Comparison of ENCODE assay signal across 1 cellular context in the genomic region with DNA sequence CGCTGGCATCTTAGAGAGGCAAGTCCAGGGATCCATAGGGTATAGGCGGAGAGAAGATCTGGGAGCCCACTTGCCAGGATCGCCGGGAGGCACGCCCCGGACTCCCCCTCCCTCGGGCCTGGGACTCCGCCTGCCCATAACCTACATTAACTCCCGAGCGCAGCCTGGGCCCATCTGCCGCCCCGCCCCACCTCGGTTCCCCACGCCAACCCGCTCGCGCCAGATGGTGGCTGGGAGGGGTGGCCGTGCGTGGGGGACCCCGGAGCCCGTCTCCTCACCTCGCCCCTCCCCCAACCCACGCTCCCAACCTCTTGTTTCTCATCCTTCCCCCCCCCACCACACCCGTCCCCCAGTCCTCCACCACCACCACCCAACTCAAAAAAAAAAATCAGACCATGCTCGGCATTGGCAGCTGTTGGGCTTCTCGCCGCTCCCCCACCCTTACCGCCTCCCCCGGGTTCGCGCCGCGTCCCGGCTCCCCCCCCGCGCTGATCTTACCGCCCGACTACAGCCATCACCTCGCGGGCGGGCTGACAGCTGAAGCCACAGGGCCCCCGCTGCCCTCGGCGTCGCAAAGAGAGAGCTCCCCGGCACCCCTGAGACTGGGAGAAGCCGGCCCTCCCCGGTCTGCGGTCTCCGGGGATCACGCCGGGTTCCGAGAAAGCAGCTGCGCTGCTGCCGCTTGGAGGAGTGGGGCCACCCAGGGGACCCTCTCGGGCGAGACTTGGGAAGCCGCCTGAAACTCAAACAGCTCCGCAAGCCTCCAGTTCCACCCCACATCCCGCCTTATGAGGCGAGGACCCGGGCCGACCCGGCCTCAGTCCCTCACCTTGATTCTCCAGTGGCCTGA.
TF ChIP-seq lines count a peak whose summit lies in the region.

No MANE protein-coding gene starts in this region.

TF ChIP-seq in IMR-90, 13 proteins besides CTCF, POLR2A, EP300 and RAD21:
- no peak for TF ChIP-seq NFE2L2 (IDR thresholded peaks at IDR 0.05; ENCODE audit: low read depth, low read length)
- TF ChIP-seq BHLHE40 (IDR thresholded peaks at IDR 0.05; ENCODE audit: low read depth, low read length), result no peak
- no peak for TF ChIP-seq RFX5 (IDR thresholded peaks at IDR 0.05; ENCODE audit: low read depth, low read length)
- no peak for TF ChIP-seq FOS (IDR thresholded peaks at IDR 0.05; ENCODE audit: low read depth, low read length)
- TF ChIP-seq, protein P1, sequence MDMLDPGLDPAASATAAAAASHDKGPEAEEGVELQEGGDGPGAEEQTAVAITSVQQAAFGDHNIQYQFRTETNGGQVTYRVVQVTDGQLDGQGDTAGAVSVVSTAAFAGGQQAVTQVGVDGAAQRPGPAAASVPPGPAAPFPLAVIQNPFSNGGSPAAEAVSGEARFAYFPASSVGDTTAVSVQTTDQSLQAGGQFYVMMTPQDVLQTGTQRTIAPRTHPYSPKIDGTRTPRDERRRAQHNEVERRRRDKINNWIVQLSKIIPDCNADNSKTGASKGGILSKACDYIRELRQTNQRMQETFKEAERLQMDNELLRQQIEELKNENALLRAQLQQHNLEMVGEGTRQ (IDR thresholded peaks at IDR 0.05; ENCODE audit: low read depth, low read length), result no peak
- TF ChIP-seq CEBPB (IDR thresholded peaks at IDR 0.05; ENCODE audit: low read depth, low read length), result no peak
- TF ChIP-seq RCOR1 (IDR thresholded peaks at IDR 0.05; ENCODE audit: insufficient replicate concordance, low read length), result no peak
- no peak for TF ChIP-seq MXI1 (IDR thresholded peaks at IDR 0.05; ENCODE audit: borderline replicate concordance, low read depth, low read length)
- TF ChIP-seq, protein P2, sequence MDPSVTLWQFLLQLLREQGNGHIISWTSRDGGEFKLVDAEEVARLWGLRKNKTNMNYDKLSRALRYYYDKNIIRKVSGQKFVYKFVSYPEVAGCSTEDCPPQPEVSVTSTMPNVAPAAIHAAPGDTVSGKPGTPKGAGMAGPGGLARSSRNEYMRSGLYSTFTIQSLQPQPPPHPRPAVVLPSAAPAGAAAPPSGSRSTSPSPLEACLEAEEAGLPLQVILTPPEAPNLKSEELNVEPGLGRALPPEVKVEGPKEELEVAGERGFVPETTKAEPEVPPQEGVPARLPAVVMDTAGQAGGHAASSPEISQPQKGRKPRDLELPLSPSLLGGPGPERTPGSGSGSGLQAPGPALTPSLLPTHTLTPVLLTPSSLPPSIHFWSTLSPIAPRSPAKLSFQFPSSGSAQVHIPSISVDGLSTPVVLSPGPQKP (IDR thresholded peaks at IDR 0.05; ENCODE audit: borderline replicate concordance, low read depth, low read length), result no peak
- no peak for TF ChIP-seq CHD1 (IDR thresholded peaks at IDR 0.05; ENCODE audit: low read depth, low read length)
- no peak for TF ChIP-seq MAZ (IDR thresholded peaks at IDR 0.05; ENCODE audit: borderline replicate concordance, low read depth, low read length)
